ENCODE assay signal across 8 cellular contexts in the genomic region with DNA sequence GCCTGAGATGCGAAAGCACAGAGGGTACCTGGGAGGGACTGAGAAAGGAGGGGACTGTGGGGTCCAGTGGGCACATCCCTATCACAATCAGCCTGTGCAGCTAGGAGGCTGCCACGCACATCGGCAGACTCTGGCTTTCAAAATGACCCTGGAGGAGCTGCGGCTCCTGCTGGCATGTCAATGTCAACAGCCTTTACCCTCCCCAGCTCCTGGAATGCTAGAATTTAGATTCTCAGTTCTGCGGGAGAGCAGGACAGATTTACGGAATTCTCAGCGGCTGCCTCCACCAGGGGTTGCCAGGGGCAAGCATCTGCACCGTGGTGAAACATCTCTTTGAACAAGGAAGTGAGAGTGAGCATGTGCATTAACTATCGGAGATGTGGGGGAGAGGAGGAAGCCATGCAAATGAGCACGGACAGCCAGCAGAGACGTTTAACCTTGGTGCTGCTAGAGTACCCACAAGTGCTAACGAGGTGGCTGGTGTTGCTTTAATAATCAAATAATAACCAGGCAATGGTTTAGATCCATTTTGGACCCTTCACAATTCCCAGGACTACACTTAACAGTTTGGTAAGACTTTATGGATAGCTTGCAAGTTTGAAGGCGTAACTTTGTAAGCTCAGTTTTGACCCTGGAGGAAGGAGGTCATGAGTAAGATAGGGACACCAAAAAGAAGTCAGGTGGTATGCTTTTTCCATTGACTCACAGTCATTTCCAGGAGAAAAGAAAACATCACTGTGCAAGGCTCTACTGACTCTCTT. TPM values are rescaled to one million over a fixed set of nuclear protein-coding genes. Genes with fewer than 3 reads are reported as not detected.
DNase-seq lines count a peak whose midpoint lies in the region; ATAC-seq and TF ChIP-seq lines count a peak whose summit lies in the region.

No MANE protein-coding gene starts in this region.

- DNase-seq in EL, result peak; percentile 41
- DNase-seq in KBM-7, result peak; percentile 84
- DNase-seq in activated CD8-positive, alpha-beta memory T cell treated with anti-CD3 and anti-CD28 coated beads for 24 hours, result peak; percentile 82
- peak; percentile 39 for DNase-seq in fibroblast of villous mesenchyme (ENCODE audit: low read depth)
- peak; percentile 47 for DNase-seq in putamen (ENCODE audit: low spot score)
- no peak for DNase-seq in NCI-H446 treated with DMSO at 0.1 percent for 48 hours (lab: John Stamatoyannopoulos, UW)
- no peak for DNase-seq in COLO829 (ENCODE audit: low spot score)

- in situ Hi-C loops in KBM-7 (cut with MboI; ENCODE audit: low pct_unique_long_range_greater_than_20kb, low sequenced_read_pairs), result no loop called here

- H3K4me3 ChIP-seq in fibroblast of villous mesenchyme (ENCODE audit: low read depth, low read length), result no peak overlapping the region

- ATAC-seq in GM21381 (IDR thresholded peaks at IDR 0.05; ENCODE audit: unreplicated experiment), result peak; percentile 96

- TF ChIP-seq CTCF in fibroblast of villous mesenchyme (IDR thresholded peaks at IDR 0.05; ENCODE audit: insufficient read depth, low read depth, low read length), result peak; percentile 19

RNA-seq across cellular contexts. Expression of a gene that starts 54.1 kb away (rescaled TPM):
- 2.6 and 10.6 TPM in 2 replicates for total RNA-seq in fibroblast of villous mesenchyme

Comparison
In these comparisons a context has a peak if more than half of its experiments do, and no peak if none do; other contexts are left out.
1. DNase-seq: peak in EL (single experiment), KBM-7 (single experiment), activated CD8-positive, alpha-beta memory T cell treated with anti-CD3 and anti-CD28 coated beads for 24 hours (single experiment), fibroblast of villous mesenchyme (single experiment) and putamen (single experiment); none in NCI-H446 treated with DMSO at 0.1 percent for 48 hours (single experiment) and COLO829 (single experiment).